In the genomic region with DNA sequence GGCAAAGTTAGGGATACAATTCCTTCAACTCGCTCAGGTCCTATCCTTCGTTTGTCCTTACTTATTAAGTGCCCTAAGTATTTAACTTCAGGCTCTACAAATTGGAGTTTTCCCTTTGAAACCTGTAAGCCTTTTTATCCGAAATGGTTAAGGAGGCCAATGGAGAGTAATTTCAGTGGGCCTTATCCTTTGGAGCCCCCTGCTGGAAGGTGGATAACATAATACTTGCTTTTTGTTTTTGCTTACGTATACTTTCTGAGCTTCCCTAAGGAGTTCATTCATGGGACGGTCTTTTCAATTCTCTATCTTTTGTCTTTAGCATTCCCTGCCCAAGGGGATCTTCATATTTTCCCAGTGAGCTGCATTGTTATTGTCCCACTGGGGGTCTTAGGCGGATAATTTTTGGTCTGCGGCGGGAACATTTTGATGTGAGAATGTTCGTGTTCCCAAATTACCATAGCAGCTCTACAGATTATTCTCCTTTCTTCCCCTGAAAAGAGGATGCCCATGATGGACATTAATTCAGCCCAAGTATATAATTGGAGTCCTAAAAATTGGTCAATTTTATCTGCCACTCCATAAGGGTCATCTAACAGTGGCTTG, we compare ENCODE assay signal across 8 cellular contexts.
DNase-seq lines count a peak whose midpoint lies in the region; ATAC-seq and TF ChIP-seq lines count a peak whose summit lies in the region.

No MANE protein-coding gene starts in this region.

- WGBS in iPS DF 6.9 (ENCODE audit: insufficient coverage, insufficient read length): no CpG with 5 or more reads among the region's 9 CpGs

- no peak for ATAC-seq in HG03196 (IDR thresholded peaks at IDR 0.05; ENCODE audit: unreplicated experiment)

- no peaks in the 10 kb centered on the region for H3K27me3 ChIP-seq in iPS DF 6.9 (ENCODE audit: control insufficient read depth, insufficient read depth, low read length)

- H3K9me3 ChIP-seq in iPS DF 6.9 (ENCODE audit: control insufficient read depth, insufficient read depth, low read length): peaks cover 5% of the 10 kb centered on the region

- no peak overlapping the region for H3K4me3 ChIP-seq in AG10803 (ENCODE audit: low read length)
- H3K4me3 ChIP-seq in iPS DF 6.9 (ENCODE audit: low read length): no peak overlapping the region

- TF ChIP-seq CTCF in AG10803 (conservative IDR thresholded peaks at IDR 0.05; ENCODE audit: low read length) (peak; percentile 75), GM12872 (IDR thresholded peaks at IDR 0.05; ENCODE audit: insufficient read depth, low read depth, low read length) (peak; percentile 60)

- H3K36me3 ChIP-seq in iPS DF 6.9 (ENCODE audit: control insufficient read depth, insufficient read depth, low read length): no peaks in the 10 kb centered on the region

- DNase-seq in AG10803 (ENCODE audit: low read depth): peak; percentile 60
- peak; percentile 26 for DNase-seq in NCI-H82 treated with DMSO at 0.1 percent for 48 hours (lab: John Stamatoyannopoulos, UW; ENCODE audit: unreplicated experiment)
- DNase-seq in astrocyte of the hippocampus (ENCODE audit: low read depth, low spot score): peak; percentile 52
- DNase-seq in iPS DF 6.9 (ENCODE audit: low read depth, low spot score): peak; percentile 43
- DNase-seq in stimulated activated CD4-positive, alpha-beta T cell treated with anti-CD3 and anti-CD28 coated beads, Interleukin-4, amount 100 ng/mL, for 4 hours: peak; percentile 3 to 4
- DNase-seq in DMS79 treated with DMSO at 0.1 percent for 48 hours (lab: John Stamatoyannopoulos, UW): no peak

- no peak overlapping the region for H3K27ac ChIP-seq in iPS DF 6.9 (ENCODE audit: low read length)

- no peaks in the 10 kb centered on the region for H3K4me1 ChIP-seq in iPS DF 6.9 (ENCODE audit: control insufficient read depth, insufficient read depth, low read length)
